Comparison of ENCODE assay signal across 11 cellular contexts in the genomic region with DNA sequence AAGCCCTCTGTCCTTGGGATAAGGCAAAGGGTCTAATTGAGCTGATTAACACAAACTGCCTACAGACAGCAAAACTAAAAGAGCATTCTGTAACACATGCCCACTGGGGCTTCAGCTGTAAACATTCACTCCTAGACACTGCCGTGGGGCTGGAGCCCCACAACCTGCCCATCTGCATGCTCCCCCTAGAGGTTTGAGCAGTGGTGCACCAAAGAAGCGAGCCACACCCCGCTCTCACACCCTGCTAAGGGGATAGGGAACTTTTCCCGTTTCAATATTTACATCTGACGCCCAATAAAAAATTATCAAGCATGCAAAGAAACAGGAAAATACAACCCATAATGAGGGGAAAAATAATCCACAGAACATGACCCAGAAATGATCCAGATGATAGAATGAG. TPM values are rescaled to one million over a fixed set of nuclear protein-coding genes. Genes with fewer than 3 reads are reported as not detected.
DNase-seq lines count a peak whose midpoint lies in the region; ATAC-seq and TF ChIP-seq lines count a peak whose summit lies in the region.
"Had no signal": no experiment of that assay in that cellular context is flagged by ENCODE, and none has a peak within 500 bp of the region (broad histone marks: within the 10 kb centered on the region; RNA-seq: fewer than 3 reads in every experiment).

No MANE protein-coding gene starts in this region.

- intact Hi-C loops in HCT116 (cut with micrococcal nuclease) (loop anchor here (1.0 kb wide), 1 partner anchor 168 kb away; no protein-coding TSS in a partner anchor), lower lobe of right lung (cut with DNase I) (no loop called here)

- no peaks in the 10 kb centered on the region for H3K9me2 ChIP-seq in HCT116 (ENCODE audit: insufficient read depth)

- POLR2A ChIA-PET in HCT116 (lab: Charles Lee): no interaction called here

- no peaks in the 10 kb centered on the region for H3K9me3 ChIP-seq in HCT116 (ENCODE audit: control insufficient read depth in 1 of 2, insufficient read depth in 1 of 2, low read depth in 1 of 2, low read length in 2 of 2)
- H3K9me3 ChIP-seq in lower lobe of right lung: no peaks in the 10 kb centered on the region

- H3K27ac ChIP-seq in HCT116 (ENCODE audit: low read depth, low read length) (no peak overlapping the region), VCaP (no peak overlapping the region), lower lobe of right lung (no peak overlapping the region)
- H3K27ac ChIP-seq: BLaER1 treated with 17β-estradiol and CSF1 and Interleukin-3, amounts not matched to agents 10 nM and 100 nM had no signal

- H4K20me1 ChIP-seq in HCT116 (ENCODE audit: insufficient read depth): no peaks in the 10 kb centered on the region
- H4K20me1 ChIP-seq: BLaER1 treated with 17β-estradiol and CSF1 and Interleukin-3, amounts not matched to agents 10 nM and 100 nM had no signal

- no TSS peak for BruUV-seq in HCT116 (replicated peaks; lab: Mats Ljungman, UMichigan)

- no peak; the same call in 1 of the 2 replicates for TF ChIP-seq RAD21 in HCT116 (IDR thresholded peaks at IDR 0.05; ENCODE audit: low read depth)

- CTCF ChIA-PET in HCT116 (lab: Charles Lee): interaction anchor here (1.4 to 2.2 kb wide), 6 partner anchors 9 to 168 kb away, joined by 5 to 16 read pairs (median 8); no protein-coding TSS in a partner anchor

- RAD21 ChIA-PET in HCT116 (lab: Charles Lee; ENCODE audit: low non-redundant PET in 1 of 2, low total read pairs in 2 of 2, uncharacterized antibody in 2 of 2, unreplicated experiment in 2 of 2): no interaction called here

- H3K4me1 ChIP-seq in HCT116 (ENCODE audit: control insufficient read depth in 1 of 2, insufficient read depth in 2 of 2, low read length in 2 of 2) (peaks cover 0 to 8% of the 10 kb centered on the region in 2 experiments; a peak in 1 of 4 replicates), lower lobe of right lung (no peaks in the 10 kb centered on the region)
- H3K4me1 ChIP-seq: BLaER1 treated with 17β-estradiol and CSF1 and Interleukin-3, amounts not matched to agents 10 nM and 100 nM had no signal

- no peak overlapping the region for H3K9ac ChIP-seq in HCT116 (ENCODE audit: low read length)
- H3K9ac ChIP-seq: BLaER1 treated with 17β-estradiol and CSF1 and Interleukin-3, amounts not matched to agents 10 nM and 100 nM had no signal

- DNase-seq in NCI-H2227 (lab: John Stamatoyannopoulos, UW; ENCODE audit: unreplicated experiment) (peak; percentile 14), NCI-H2227 treated with DMSO at 0.1 percent for 48 hours (lab: John Stamatoyannopoulos, UW) (no peak), HCT116 (ENCODE audit: low read depth, low spot score) (no peak), lower lobe of right lung (no peak), SKM-1 treated with dmso at 0.1 percent for 144 hours (lab: John Stamatoyannopoulos, UW; ENCODE audit: unreplicated experiment) (no peak)
- DNase-seq: activated B cell treated with CpG ODN at 0.5 μM for 24 hours, natural killer cell had no signal

- H3K4me3 ChIP-seq in HCT116 (replicated peaks in 1 of 2; ENCODE audit: low read depth in 1 of 2, low read length in 2 of 2) (no peak overlapping the region), lower lobe of right lung (no peak overlapping the region)
- H3K4me3 ChIP-seq: BLaER1 treated with 17β-estradiol and CSF1 and Interleukin-3, amounts not matched to agents 10 nM and 100 nM had no signal

- TF ChIP-seq CTCF in HCT116 (IDR thresholded peaks at IDR 0.05 in 2 of 3, conservative IDR thresholded peaks at IDR 0.05 in 1 of 3; ENCODE audit: borderline replicate concordance in 1 of 3, insufficient read depth in 1 of 3, low read depth in 2 of 3, low read length in 2 of 3) (peak; percentile 29 to 56 (median 48); a peak in 5 of 6 replicates), VCaP (conservative IDR thresholded peaks at IDR 0.05) (peak; percentile 28; the same call in 1 of the 2 replicates), lower lobe of right lung (IDR thresholded peaks at IDR 0.05) (peak; percentile 23)

- H3K27me3 ChIP-seq in HCT116 (ENCODE audit: insufficient read depth, low read length) (no peaks in the 10 kb centered on the region), lower lobe of right lung (ENCODE audit: low read depth) (no peaks in the 10 kb centered on the region)

- H3K4me2 ChIP-seq in HCT116 (ENCODE audit: low read length): 0 out of 2 replicates have a peak overlapping the region, but pooled peaks have one; percentile 20
- H3K4me2 ChIP-seq: BLaER1 treated with 17β-estradiol and CSF1 and Interleukin-3, amounts not matched to agents 10 nM and 100 nM had no signal

- ATAC-seq in HCT116 (peak; percentile 87), lower lobe of right lung (peak in 1 of 2 donors; percentile 53), GM18868 (IDR thresholded peaks at IDR 0.05; ENCODE audit: unreplicated experiment) (no peak), GM18498 (IDR thresholded peaks at IDR 0.05; ENCODE audit: unreplicated experiment) (no peak)
- ATAC-seq: natural killer cell had no signal

- no peaks in the 10 kb centered on the region for H3K79me2 ChIP-seq in HCT116 (ENCODE audit: insufficient read depth, low read length)

- peak overlapping the region; percentile 3 for H2AFZ ChIP-seq in HCT116 (ENCODE audit: low read depth, low read length, poor library complexity, severe bottlenecking)

- no peak for TF ChIP-seq POLR2A in HCT116 (IDR thresholded peaks at IDR 0.05; ENCODE audit: borderline replicate concordance, extremely low read depth, insufficient read depth, insufficient read length)

- H3K36me3 ChIP-seq in HCT116 (ENCODE audit: control insufficient read depth in 1 of 2, insufficient read depth in 2 of 2, low read length in 2 of 2) (no peaks in the 10 kb centered on the region), lower lobe of right lung (no peaks in the 10 kb centered on the region)
- H3K36me3 ChIP-seq: BLaER1 treated with 17β-estradiol and CSF1 and Interleukin-3, amounts not matched to agents 10 nM and 100 nM had no signal

TF ChIP-seq in HCT116, 20 proteins besides CTCF, POLR2A, EP300 and RAD21:
- TF ChIP-seq CEBPB (IDR thresholded peaks at IDR 0.05; ENCODE audit: low read depth) (no peak), ELF1 (IDR thresholded peaks at IDR 0.05; ENCODE audit: borderline replicate concordance, low read depth) (no peak), ZFX (IDR thresholded peaks at IDR 0.05) (no peak), SRF (IDR thresholded peaks at IDR 0.05; ENCODE audit: low read depth) (no peak), EZH2phosphoT487 (IDR thresholded peaks at IDR 0.05; ENCODE audit: borderline replicate concordance) (no peak), ZBTB33 (IDR thresholded peaks at IDR 0.05; ENCODE audit: extremely low read depth, insufficient replicate concordance, low read length) (no peak), FOSL1 (IDR thresholded peaks at IDR 0.05; ENCODE audit: low read depth) (no peak), ZNF274 (IDR thresholded peaks at IDR 0.05; ENCODE audit: low read depth, low read length) (no peak), EZH2 (IDR thresholded peaks at IDR 0.05) (no peak), POLR2AphosphoS5 (IDR thresholded peaks at IDR 0.05; ENCODE audit: low read depth, low read length) (no peak), REST (IDR thresholded peaks at IDR 0.05; ENCODE audit: low read depth) (no peak), SP1 (IDR thresholded peaks at IDR 0.05; ENCODE audit: low read depth) (no peak), CBX3 (IDR thresholded peaks at IDR 0.05; ENCODE audit: low read depth) (no peak)

RNA-seq across cellular contexts. Expression of gene HSD17B10, which starts 46.9 kb away (rescaled TPM):
- 94.4 TPM for total RNA-seq in HCT116 (2021; ENCODE audit: unreplicated experiment)
- 112 and 116 TPM in 2 replicates for polyA plus RNA-seq in HCT116 (2012)
- total RNA-seq in lower lobe of right lung: 51.6 TPM

RNA-seq across cellular contexts. Expression of gene RIBC1, which starts 58.4 kb away (rescaled TPM):
- total RNA-seq in HCT116 (2021; ENCODE audit: unreplicated experiment): 0.61 TPM
- 0.54 and 0.91 TPM in 2 replicates for polyA plus RNA-seq in HCT116 (2012)
- 3.0 TPM for total RNA-seq in lower lobe of right lung

RNA-seq across cellular contexts. Expression of gene SMC1A, which starts 58.6 kb away (rescaled TPM):
- total RNA-seq in HCT116 (2021; ENCODE audit: unreplicated experiment) (88.3 TPM), lower lobe of right lung (52.0 TPM)
- 37.2 and 48.0 TPM in 2 replicates for polyA plus RNA-seq in HCT116 (2012)
